In the genomic region with DNA sequence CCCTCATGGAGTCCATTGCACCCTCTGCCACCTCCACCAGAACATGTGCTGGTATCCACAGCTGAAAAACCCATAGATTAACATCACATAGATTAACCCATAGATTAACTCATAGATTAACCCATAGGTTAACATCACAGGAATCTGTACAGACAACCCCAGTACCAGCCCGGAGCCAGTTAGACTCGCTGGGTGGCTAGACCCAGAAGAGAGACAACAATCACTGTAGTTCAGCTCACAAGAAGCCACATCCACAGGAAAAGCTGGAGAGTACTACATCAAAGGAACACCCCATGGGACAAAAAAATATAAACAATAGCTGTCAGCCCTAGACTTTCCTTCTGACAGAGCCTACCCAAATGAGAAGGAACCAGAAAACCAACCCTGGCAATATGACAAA, we compare ENCODE assay signal across 12 cellular contexts. TPM values are rescaled to one million over a fixed set of nuclear protein-coding genes. Genes with fewer than 3 reads are reported as not detected.
DNase-seq lines count a peak whose midpoint lies in the region; ATAC-seq, FAIRE-seq and TF ChIP-seq lines count a peak whose summit lies in the region.
"Had no signal": no experiment of that assay in that cellular context is flagged by ENCODE, and none has a peak within 500 bp of the region (broad histone marks: within the 10 kb centered on the region; RNA-seq: fewer than 3 reads in every experiment).

No MANE protein-coding gene starts in this region.

- H3K27ac Mint-ChIP-seq in CD14-positive monocyte = peak overlapping the region in 4 of 7 donors; percentile 5 to 27 (median 20)
- H3K27ac Mint-ChIP-seq in naive thymus-derived CD4-positive, alpha-beta T cell = peak overlapping the region; percentile 82 to 98 (median 91)

- intact Hi-C loops in CD14-positive monocyte (cut with micrococcal nuclease) = no loop called here
- intact Hi-C loops in naive thymus-derived CD4-positive, alpha-beta T cell (cut with micrococcal nuclease) = loop anchor here (1.0 to 2.0 kb wide), 3 partner anchors 8 to 19 kb away; no protein-coding TSS in a partner anchor

- TF ChIP-seq EP300 in suprapubic skin (IDR thresholded peaks at IDR 0.05) = no peak

- peaks cover 66% of the 10 kb centered on the region for H3K4me1 Mint-ChIP-seq in CD14-positive monocyte
- H3K4me1 Mint-ChIP-seq in naive thymus-derived CD4-positive, alpha-beta T cell = peaks cover 64 to 86% (median 78%) of the 10 kb centered on the region in 7 donors

- no peak overlapping the region for H3K9ac ChIP-seq in HUES64 (ENCODE audit: low read depth, low read length)

- H3K36me3 ChIP-seq in HUES64 (ENCODE audit: insufficient read depth, low read length) = no peaks in the 10 kb centered on the region
- H3K36me3 ChIP-seq in bronchial epithelial cell (ENCODE audit: control insufficient read depth, insufficient read depth, low read length) = no peaks in the 10 kb centered on the region
- no peaks in the 10 kb centered on the region for H3K36me3 ChIP-seq in naive thymus-derived CD4-positive, alpha-beta T cell (ENCODE audit: control insufficient read depth in 2 of 3, insufficient read depth in 3 of 3, low read length in 3 of 3)
- H3K36me3 ChIP-seq in suprapubic skin = no peaks in the 10 kb centered on the region
- H3K36me3 ChIP-seq: pancreas had no signal

- H3K27ac ChIP-seq in HUES64 (ENCODE audit: low read depth, low read length) = peak overlapping the region; percentile 64
- peak overlapping the region; percentile 16 for H3K27ac ChIP-seq in naive thymus-derived CD4-positive, alpha-beta T cell (ENCODE audit: low read depth, low read length)
- H3K27ac ChIP-seq in suprapubic skin = no peak overlapping the region

- H3K4me3 ChIP-seq in HUES64 (ENCODE audit: low read length) (no peak overlapping the region), bronchial epithelial cell (ENCODE audit: low read depth, low read length) (no peak overlapping the region), suprapubic skin (no peak overlapping the region)
- H3K4me3 ChIP-seq in naive thymus-derived CD4-positive, alpha-beta T cell (ENCODE audit: low read length) = peak overlapping the region; percentile 1
- H3K4me3 ChIP-seq: pancreas had no signal

- TF ChIP-seq POLR2A in suprapubic skin (IDR thresholded peaks at IDR 0.05) = no peak

- H3K27me3 Mint-ChIP-seq in CD14-positive monocyte (ENCODE audit: low read depth in 3 of 3) = peaks cover 1 to 10% (median 5%) of the 10 kb centered on the region in 3 donors
- H3K27me3 Mint-ChIP-seq in naive thymus-derived CD4-positive, alpha-beta T cell = no peaks in the 10 kb centered on the region

- ATAC-seq in naive thymus-derived CD4-positive, alpha-beta T cell = peak; percentile 16
- no peak for ATAC-seq in HG02885 (IDR thresholded peaks at IDR 0.05; ENCODE audit: poor library complexity, unreplicated experiment)
- no peak for ATAC-seq in GM21786 (IDR thresholded peaks at IDR 0.05; ENCODE audit: unreplicated experiment)
- ATAC-seq: pancreas had no signal

- H3K9me3 ChIP-seq in HUES64 (ENCODE audit: insufficient read depth, low read depth, low read length) (no peaks in the 10 kb centered on the region), suprapubic skin (no peaks in the 10 kb centered on the region)
- H3K9me3 ChIP-seq in naive thymus-derived CD4-positive, alpha-beta T cell (ENCODE audit: control insufficient read depth in 2 of 3, low read length in 3 of 3) = no peaks in the 10 kb centered on the region
- H3K9me3 ChIP-seq: pancreas had no signal

- DNase-seq in CD14-positive monocyte (ENCODE audit: low spot score) (no peak), bronchial epithelial cell (ENCODE audit: low read depth) (peak; percentile 10), suprapubic skin (ENCODE audit: low spot score in 2 of 2) (no peak), MV-4-11 (lab: John Stamatoyannopoulos, UW) (no peak)
- DNase-seq in naive thymus-derived CD4-positive, alpha-beta T cell = peak in 6 of 9 donors; percentile 57 to 68 (median 63)
- DNase-seq: NCI-H187 treated with DMSO at 0.1 percent for 48 hours, OCI-M1, pancreas had no signal

- peaks cover 0 to 2% (median 0%) of the 10 kb centered on the region in 7 donors for H3K9me3 Mint-ChIP-seq in CD14-positive monocyte
- peaks cover 0 to 24% (median 2%) of the 10 kb centered on the region in 11 donors for H3K9me3 Mint-ChIP-seq in naive thymus-derived CD4-positive, alpha-beta T cell

- H3K4me1 ChIP-seq in HUES64 (ENCODE audit: insufficient read depth, low read length) (peaks cover 28% of the 10 kb centered on the region), suprapubic skin (peaks cover 38% of the 10 kb centered on the region)
- H3K4me1 ChIP-seq in naive thymus-derived CD4-positive, alpha-beta T cell (ENCODE audit: control insufficient read depth in 2 of 2, insufficient read depth in 2 of 2, low read length in 2 of 2) = peaks cover 55 to 57% of the 10 kb centered on the region in 2 donors

- WGBS in HUES64 = 90% methylated on average over 2 of the region's 2 CpGs
- 66% methylated on average over 2 of the region's 2 CpGs for WGBS in suprapubic skin

- no peak for FAIRE-seq in bronchial epithelial cell (lab: Jason Lieb, UNC)
- FAIRE-seq: GM12891, pancreas had no signal

- POLR2A ChIA-PET in naive thymus-derived CD4-positive, alpha-beta T cell (lab: Charles Lee) = interaction anchor here (1.0 to 4.1 kb wide), 8 partner anchors 10 to 112 kb away, joined by 3 to 30 read pairs (median 10); a partner anchor contains a TSS

- H3K27me3 ChIP-seq in HUES64 (ENCODE audit: insufficient read depth, low read length) (0 out of 2 replicates have a peak, but pooled peaks cover 5% of the 10 kb centered on the region), bronchial epithelial cell (ENCODE audit: control insufficient read depth, insufficient read depth, low read length) (no peaks in the 10 kb centered on the region), suprapubic skin (no peaks in the 10 kb centered on the region)
- H3K27me3 ChIP-seq in naive thymus-derived CD4-positive, alpha-beta T cell (ENCODE audit: control insufficient read depth in 2 of 2, insufficient read depth in 2 of 2, low read length in 2 of 2) = no peaks in the 10 kb centered on the region
- H3K27me3 ChIP-seq: pancreas had no signal

- CTCF ChIA-PET in naive thymus-derived CD4-positive, alpha-beta T cell (lab: Charles Lee) = interaction anchor here (0.7 to 7.0 kb wide), 14 partner anchors 8 to 112 kb away, joined by 3 to 57 read pairs (median 4); no protein-coding TSS in a partner anchor

- H3K36me3 Mint-ChIP-seq in CD14-positive monocyte = peaks cover 2 to 14% of the 10 kb centered on the region in 2 donors
- peaks cover 0 to 39% (median 5%) of the 10 kb centered on the region in 5 donors for H3K36me3 Mint-ChIP-seq in naive thymus-derived CD4-positive, alpha-beta T cell

- peak overlapping the region in 1 of 2 donors; percentile 23 for H3K4me3 Mint-ChIP-seq in CD14-positive monocyte
- peak overlapping the region; percentile 68 to 87 (median 82) for H3K4me3 Mint-ChIP-seq in naive thymus-derived CD4-positive, alpha-beta T cell

- TF ChIP-seq CTCF in CD14-positive monocyte (IDR thresholded peaks at IDR 0.05) (no peak), bronchial epithelial cell (IDR thresholded peaks at IDR 0.05; ENCODE audit: insufficient read depth, low read length, severe bottlenecking) (no peak), suprapubic skin (IDR thresholded peaks at IDR 0.05) (no peak)

RNA-seq across cellular contexts. Expression of a gene that starts 25.1 kb away (rescaled TPM):
- polyA plus RNA-seq in CD14-positive monocyte = 10 to 100 TPM; 34.3 to 77.7 TPM
- polyA plus RNA-seq in HUES64 (2013, experiment 1 of 2) = 39.0 TPM
- polyA plus RNA-seq in HUES64 (2013, experiment 2 of 2) = 34.7 TPM
- total RNA-seq in bronchial epithelial cell (0.79 and 2.3 TPM in 2 replicates), suprapubic skin (1 to 10 TPM; 1.0 to 4.0 (median 2.5) TPM)
- 10 to 100 TPM; 25.1 to 74.4 (median 52.0) TPM for total RNA-seq in naive thymus-derived CD4-positive, alpha-beta T cell
- 10 to 100 TPM; 33.1 to 34.1 TPM for polyA plus RNA-seq in naive thymus-derived CD4-positive, alpha-beta T cell

RNA-seq across cellular contexts. Expression of a gene that starts 36.3 kb away (rescaled TPM):
- polyA plus RNA-seq in CD14-positive monocyte = 100 to 1,000 TPM; 306 to 307 TPM
- 11.4 TPM for polyA plus RNA-seq in HUES64 (2013, experiment 1 of 2)
- polyA plus RNA-seq in HUES64 (2013, experiment 2 of 2) = 13.8 TPM
- total RNA-seq in bronchial epithelial cell = 142 and 372 TPM in 2 replicates
- 100 to 1,000 TPM in 1 of 5 experiments, 10 to 100 TPM in 4; 43.8 to 108 (median 62.5) TPM for total RNA-seq in naive thymus-derived CD4-positive, alpha-beta T cell
- 100 to 1,000 TPM; 129 to 135 TPM for polyA plus RNA-seq in naive thymus-derived CD4-positive, alpha-beta T cell
- 10 to 100 TPM; 11.8 to 20.6 (median 16.9) TPM for total RNA-seq in suprapubic skin

Comparison
In these comparisons a context has a peak if more than half of its experiments do, and no peak if none do; other contexts are left out.
1. DNase-seq: peak in bronchial epithelial cell (single experiment) and naive thymus-derived CD4-positive, alpha-beta T cell (6 of 9); none in CD14-positive monocyte (single experiment), suprapubic skin (0 of 2) and MV-4-11 (single experiment).
2. intact Hi-C loops: an anchor here in naive thymus-derived CD4-positive, alpha-beta T cell (1.0 to 2.0 kb wide); none called in CD14-positive monocyte.